ENCODE assay signal across 22 cellular contexts in the genomic region with DNA sequence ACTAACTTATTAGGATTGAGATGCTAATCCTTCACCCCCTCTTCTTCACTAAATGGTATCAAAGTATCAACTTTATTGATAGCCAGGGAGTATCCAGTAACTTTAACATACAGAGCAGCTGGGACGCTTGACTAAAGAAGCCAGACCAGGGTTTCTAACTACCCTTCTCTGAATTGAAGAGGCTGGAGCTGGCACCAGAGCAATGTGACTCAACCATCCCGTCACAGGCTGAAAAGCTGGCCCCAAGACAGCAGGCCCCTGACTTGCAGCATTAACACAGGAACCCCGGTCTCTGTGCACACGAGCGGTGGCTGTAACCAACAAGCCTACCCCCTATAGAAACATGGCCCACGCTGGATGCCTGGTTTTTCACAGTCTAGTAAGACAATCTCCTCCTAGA. TPM values are rescaled to one million over a fixed set of nuclear protein-coding genes. Genes with fewer than 3 reads are reported as not detected.
"Had no signal": no experiment of that assay in that cellular context is flagged by ENCODE, and none has a peak within 500 bp of the region (broad histone marks: within the 10 kb centered on the region; RNA-seq: fewer than 3 reads in every experiment).

No MANE protein-coding gene starts in this region.

- H3K4me1 ChIP-seq: adrenal gland, ascending aorta, gastrocnemius medialis, sigmoid colon, spleen had no signal

- H3K4me3 ChIP-seq: adrenal gland, ascending aorta, cardiac muscle cell, gastrocnemius medialis, sigmoid colon, spleen had no signal

- H3K9me3 ChIP-seq: adrenal gland, ascending aorta, gastrocnemius medialis, sigmoid colon had no signal

- H3K27me3 ChIP-seq: adrenal gland, ascending aorta, gastrocnemius medialis, sigmoid colon, spleen had no signal

- H3K27ac ChIP-seq: adrenal gland, ascending aorta, cardiac muscle cell, epithelial cell of prostate, gastrocnemius medialis, sigmoid colon, spleen had no signal

- DNase-seq: activated CD4-positive, alpha-beta T cell treated with anti-CD3 and anti-CD28 coated beads for 1 hour; activated CD4-positive, alpha-beta T cell treated with anti-CD3 and anti-CD28 coated beads, Interleukin-2, amount 50 U/mL, for 1 hour; activated naive CD4-positive, alpha-beta T cell; activated T-cell treated with anti-CD3 and anti-CD28 coated beads, Interleukin-2, amount 50 U/mL, for 1 hour; adrenal gland; gastrocnemius medialis; left ventricle myocardium superior; midbrain; natural killer cell; retina; sigmoid colon; spleen; stimulated activated CD4-positive, alpha-beta T cell treated with anti-CD3 and anti-CD28 coated beads, Interleukin-4, amount 100 ng/mL, for 24 hours; stimulated activated naive CD4-positive, alpha-beta T cell treated with Interleukin-2 at 50 U/mL for 16 hours; T-cell had no signal

- H3K36me3 ChIP-seq: adrenal gland, ascending aorta, cardiac muscle cell, gastrocnemius medialis, sigmoid colon, spleen had no signal

RNA-seq across cellular contexts. Expression of gene ANKFN1, which starts 59.8 kb away (rescaled TPM):
- total RNA-seq: ascending aorta, chondrocyte, fibroblast of lung, left ventricle myocardium superior, natural killer cell, osteocyte, progenitor cell of endocrine pancreas, T-cell had no signal
- polyA plus RNA-seq: cardiac muscle cell, spleen had no signal
